In the genomic region with DNA sequence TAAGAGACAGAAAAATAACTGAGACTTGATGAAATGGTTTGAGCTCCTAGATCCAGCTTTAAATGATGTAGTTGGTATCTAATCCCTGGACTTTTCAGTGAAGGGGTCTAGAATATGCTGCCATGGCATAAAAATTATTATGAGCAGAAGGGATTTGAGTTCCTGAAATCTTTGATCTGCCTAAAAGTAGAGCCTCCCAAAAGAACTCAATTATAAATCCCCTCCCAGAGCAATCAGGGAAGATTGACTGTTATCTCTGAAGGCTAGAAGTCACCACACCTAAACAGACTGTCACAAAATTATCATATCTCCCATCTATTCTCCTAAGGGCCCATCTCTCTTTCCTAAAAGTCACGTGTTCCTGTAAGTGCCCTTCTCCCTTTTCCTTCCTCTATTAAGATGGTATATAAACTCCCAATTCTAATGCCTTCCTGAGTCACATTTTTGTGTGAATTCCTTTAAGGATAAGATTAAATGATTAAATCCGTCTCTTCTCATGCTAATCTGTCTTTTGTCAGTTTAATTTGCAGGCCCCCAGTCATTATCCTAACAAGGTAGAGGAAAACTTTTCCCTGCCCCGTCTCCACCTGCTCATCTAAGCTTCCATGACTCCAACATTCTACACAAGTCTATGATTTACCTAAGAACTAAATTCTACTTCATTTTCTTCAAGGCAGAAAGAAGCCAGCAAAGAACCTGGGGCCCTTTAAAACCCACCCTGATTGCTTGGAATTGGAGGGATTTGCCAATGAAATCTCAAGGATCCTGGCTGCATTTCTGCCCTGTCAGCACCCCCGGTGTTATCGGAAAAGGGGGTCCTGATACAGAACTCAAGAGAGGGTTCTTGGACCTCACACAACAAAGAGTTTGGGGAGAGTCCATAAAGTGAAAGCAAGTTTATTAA, we compare ENCODE assay signal across 10 cellular contexts. TPM values are rescaled to one million over a fixed set of nuclear protein-coding genes. Genes with fewer than 3 reads are reported as not detected.
DNase-seq lines count a peak whose midpoint lies in the region; ATAC-seq, FAIRE-seq and TF ChIP-seq lines count a peak whose summit lies in the region.
"Had no signal": no experiment of that assay in that cellular context is flagged by ENCODE, and none has a peak within 500 bp of the region (broad histone marks: within the 10 kb centered on the region; RNA-seq: fewer than 3 reads in every experiment).

No MANE protein-coding gene starts in this region.

- no peaks in the 10 kb centered on the region for H3K9me3 ChIP-seq in HUES64 (ENCODE audit: insufficient read depth, low read depth, low read length)
- no peaks in the 10 kb centered on the region for H3K9me3 ChIP-seq in kidney (ENCODE audit: control insufficient read depth in 1 of 2, low read length in 2 of 2)
- no peaks in the 10 kb centered on the region for H3K9me3 ChIP-seq in tibial artery

- H3K27ac ChIP-seq in HUES64 (ENCODE audit: low read depth, low read length) (peak overlapping the region; percentile 99), kidney (ENCODE audit: low read depth in 2 of 2, low read length in 2 of 2) (peak overlapping the region; percentile 56 to 93), tibial artery (peak overlapping the region; percentile 90 to 91)

- H3K27me3 ChIP-seq in HUES64 (ENCODE audit: insufficient read depth, low read length), result no peaks in the 10 kb centered on the region
- no peaks in the 10 kb centered on the region for H3K27me3 ChIP-seq in tibial artery

- H3K4me1 ChIP-seq in HUES64 (ENCODE audit: insufficient read depth, low read length) (peaks cover 31% of the 10 kb centered on the region), kidney (ENCODE audit: control insufficient read depth in 1 of 2, insufficient read depth in 1 of 2, low read depth in 1 of 2, low read length in 2 of 2) (peaks cover 0 to 8% of the 10 kb centered on the region in 2 donors), tibial artery (peaks cover 0 to 40% (median 20%) of the 10 kb centered on the region in 4 donors)

- H3K4me1 Mint-ChIP-seq in brain, result peaks cover 53% of the 10 kb centered on the region
- peaks cover 9% of the 10 kb centered on the region for H3K4me1 Mint-ChIP-seq in activated T-cell treated with anti-CD3 and anti-CD28 coated beads, Interleukin-2, amount 50 U/mL, for 4 hours (ENCODE audit: low read depth)
- H3K4me1 Mint-ChIP-seq in activated CD8-positive, alpha-beta T cell treated with anti-CD3 and anti-CD28 coated beads for 36 hours (ENCODE audit: low read depth), result no peaks in the 10 kb centered on the region

- no peak for TF ChIP-seq CTCF in brain (conservative IDR thresholded peaks at IDR 0.05)
- no peak for TF ChIP-seq CTCF in kidney (IDR thresholded peaks at IDR 0.05; ENCODE audit: borderline replicate concordance, extremely low read depth, insufficient read depth)
- TF ChIP-seq CTCF in tibial artery (IDR thresholded peaks at IDR 0.05), result no peak
- no peak for TF ChIP-seq CTCF in activated CD8-positive, alpha-beta T cell treated with anti-CD3 and anti-CD28 coated beads for 36 hours (IDR thresholded peaks at IDR 0.05)

- WGBS in HUES64, result 18% methylated on average over 5 of the region's 5 CpGs

- H3K27ac Mint-ChIP-seq in brain, result peak overlapping the region; percentile 56 to 97 (median 86)
- H3K27ac Mint-ChIP-seq in activated CD8-positive, alpha-beta T cell treated with anti-CD3 and anti-CD28 coated beads for 36 hours, result no peak overlapping the region
- H3K27ac Mint-ChIP-seq: natural killer cell had no signal

- H3K4me3 ChIP-seq in HUES64 (ENCODE audit: low read length), result peak overlapping the region; percentile 25
- no peak overlapping the region for H3K4me3 ChIP-seq in kidney (ENCODE audit: low read length in 2 of 2)
- H3K4me3 ChIP-seq in tibial artery, result no peak overlapping the region

- H3K36me3 ChIP-seq in HUES64 (ENCODE audit: insufficient read depth, low read length) (no peaks in the 10 kb centered on the region), kidney (ENCODE audit: control insufficient read depth in 1 of 2, insufficient read depth in 2 of 2, low read length in 2 of 2) (no peaks in the 10 kb centered on the region), tibial artery (no peaks in the 10 kb centered on the region)

- POLR2A ChIA-PET in activated CD8-positive, alpha-beta T cell treated with anti-CD3 and anti-CD28 coated beads for 36 hours (lab: Charles Lee), result no interaction called here

- H3K9ac ChIP-seq in HUES64 (ENCODE audit: low read depth, low read length) (peak overlapping the region; percentile 73), kidney (ENCODE audit: low read length in 2 of 2) (no peak overlapping the region)

- H3K9me3 Mint-ChIP-seq in brain, result no peaks in the 10 kb centered on the region
- no peaks in the 10 kb centered on the region for H3K9me3 Mint-ChIP-seq in activated T-cell treated with anti-CD3 and anti-CD28 coated beads, Interleukin-2, amount 50 U/mL, for 4 hours
- H3K9me3 Mint-ChIP-seq in activated CD8-positive, alpha-beta T cell treated with anti-CD3 and anti-CD28 coated beads for 36 hours, result no peaks in the 10 kb centered on the region
- H3K9me3 Mint-ChIP-seq: natural killer cell had no signal

- ATAC-seq in activated T-cell treated with anti-CD3 and anti-CD28 coated beads, Interleukin-2, amount 50 U/mL, for 4 hours, result no peak
- ATAC-seq in activated CD8-positive, alpha-beta T cell treated with anti-CD3 and anti-CD28 coated beads for 36 hours, result no peak

- no peaks in the 10 kb centered on the region for H3K36me3 Mint-ChIP-seq in brain
- peaks cover 2% of the 10 kb centered on the region for H3K36me3 Mint-ChIP-seq in activated T-cell treated with anti-CD3 and anti-CD28 coated beads, Interleukin-2, amount 50 U/mL, for 4 hours (ENCODE audit: insufficient read depth)
- no peaks in the 10 kb centered on the region for H3K36me3 Mint-ChIP-seq in activated CD8-positive, alpha-beta T cell treated with anti-CD3 and anti-CD28 coated beads for 36 hours (ENCODE audit: low read depth)
- H3K36me3 Mint-ChIP-seq: natural killer cell had no signal

- peaks cover 4% of the 10 kb centered on the region for H3K27me3 Mint-ChIP-seq in brain
- peaks cover 26% of the 10 kb centered on the region for H3K27me3 Mint-ChIP-seq in activated T-cell treated with anti-CD3 and anti-CD28 coated beads, Interleukin-2, amount 50 U/mL, for 4 hours (ENCODE audit: low read depth)
- peaks cover 21% of the 10 kb centered on the region for H3K27me3 Mint-ChIP-seq in activated CD8-positive, alpha-beta T cell treated with anti-CD3 and anti-CD28 coated beads for 36 hours

- CTCF ChIA-PET in activated CD8-positive, alpha-beta T cell treated with anti-CD3 and anti-CD28 coated beads for 36 hours (lab: Charles Lee), result no interaction called here

- DNase-seq in kidney (no peak), tibial artery (no peak), SKM-1 treated with dmso at 0.1 percent for 144 hours (lab: John Stamatoyannopoulos, UW; ENCODE audit: unreplicated experiment) (no peak)
- no peak for DNase-seq in activated T-cell treated with anti-CD3 and anti-CD28 coated beads, Interleukin-2, amount 50 U/mL, for 4 hours
- no peak for DNase-seq in activated CD8-positive, alpha-beta T cell treated with anti-CD3 and anti-CD28 coated beads for 36 hours
- DNase-seq: activated CD8-positive, alpha-beta memory T cell treated with anti-CD3 and anti-CD28 coated beads, Interleukin-2, amount 50 U/mL, for 48 hours; central memory CD4-positive, alpha-beta T cell; natural killer cell had no signal

- intact Hi-C loops in kidney (cut with DNase I) (no loop called here), tibial artery (cut with DNase I; ENCODE audit: low total_unique reads) (loop anchor here (5.0 kb wide), 1 partner anchor 49 kb away; the partner anchor contains the start of gene PWWP2A)
- intact Hi-C loops in activated CD8-positive, alpha-beta T cell treated with anti-CD3 and anti-CD28 coated beads for 36 hours (cut with micrococcal nuclease), result no loop called here

- peak overlapping the region in 4 of 5 experiments; percentile 18 to 69 (median 26) for H3K4me3 Mint-ChIP-seq in brain
- no peak overlapping the region for H3K4me3 Mint-ChIP-seq in activated T-cell treated with anti-CD3 and anti-CD28 coated beads, Interleukin-2, amount 50 U/mL, for 4 hours
- no peak overlapping the region for H3K4me3 Mint-ChIP-seq in activated CD8-positive, alpha-beta T cell treated with anti-CD3 and anti-CD28 coated beads for 36 hours
- H3K4me3 Mint-ChIP-seq: natural killer cell had no signal

- no peak for FAIRE-seq in kidney (lab: Jason Lieb, UNC)

RNA-seq across cellular contexts. Expression of gene PWWP2A, which starts 47.1 kb away (rescaled TPM):
- 31.3 TPM for polyA plus RNA-seq in HUES64 (2013, experiment 1 of 2)
- 28.2 TPM for polyA plus RNA-seq in HUES64 (2013, experiment 2 of 2)
- polyA plus RNA-seq in brain (ENCODE audit: insufficient read depth, low read depth, low replicate concordance) (7.1 TPM), kidney (ENCODE audit: insufficient read depth, low read depth, low replicate concordance) (6.3 TPM)
- 21.6 TPM for total RNA-seq in kidney
- 10 to 100 TPM; 22.7 to 25.0 (median 24.9) TPM for total RNA-seq in activated T-cell treated with anti-CD3 and anti-CD28 coated beads, Interleukin-2, amount 50 U/mL, for 4 hours
- 10 to 100 TPM; 16.0 to 17.5 TPM for total RNA-seq in activated CD8-positive, alpha-beta T cell treated with anti-CD3 and anti-CD28 coated beads for 36 hours

Comparison
In these comparisons a context has a peak if more than half of its experiments do, and no peak if none do; other contexts are left out.
1. H3K4me3 Mint-ChIP-seq: peak in brain (4 of 5); none in activated T-cell treated with anti-CD3 and anti-CD28 coated beads, Interleukin-2, amount 50 U/mL, for 4 hours (single experiment) and activated CD8-positive, alpha-beta T cell treated with anti-CD3 and anti-CD28 coated beads for 36 hours (single experiment).
2. Peak in every context shown above with its lines, with median percentiles within 50 percentile points of each other: H3K27ac ChIP-seq.